In genomic region chr2:219173176-219173575, GRCh38 we compare ENCODE assay signal across 16 cellular contexts.
"Had no signal": no experiment of that assay in that cellular context is flagged by ENCODE, and none has a peak within 500 bp of the region (broad histone marks: within the 10 kb centered on the region; RNA-seq: fewer than 3 reads in every experiment).

No MANE protein-coding gene starts in this region.

- H3K9me3 ChIP-seq: body of pancreas, right atrium auricular region, SK-N-SH, testis had no signal

- H3K4me3 Mint-ChIP-seq: activated B cell treated with CpG ODN at 0.5 μM for 24 hours; activated naive CD8-positive, alpha-beta T cell treated with anti-CD3 and anti-CD28 coated beads for 36 hours; activated T-cell treated with anti-CD3 and anti-CD28 coated beads, Interleukin-2, amount 50 U/mL, for 72 hours; neural progenitor cell; type B pancreatic cell had no signal

- H3K4me3 ChIP-seq: body of pancreas, neural progenitor cell, right atrium auricular region, testis had no signal

- H3K27me3 Mint-ChIP-seq: activated B cell treated with CpG ODN at 0.5 μM for 24 hours; activated naive CD8-positive, alpha-beta T cell treated with anti-CD3 and anti-CD28 coated beads for 36 hours; progenitor cell of endocrine pancreas; type B pancreatic cell had no signal

- ATAC-seq: activated T-cell treated with anti-CD3 and anti-CD28 coated beads, Interleukin-2, amount 50 U/mL, for 72 hours; body of pancreas; left ventricle myocardium superior had no signal

- H3K27me3 ChIP-seq: body of pancreas, neural progenitor cell, right atrium auricular region, testis had no signal

- H3K9me3 Mint-ChIP-seq: activated B cell treated with CpG ODN at 0.5 μM for 24 hours; activated naive CD8-positive, alpha-beta T cell treated with anti-CD3 and anti-CD28 coated beads for 36 hours; activated T-cell treated with anti-CD3 and anti-CD28 coated beads, Interleukin-2, amount 50 U/mL, for 72 hours; neural progenitor cell; type B pancreatic cell had no signal

- H3K27ac Mint-ChIP-seq: activated naive CD8-positive, alpha-beta T cell treated with anti-CD3 and anti-CD28 coated beads for 36 hours; neural progenitor cell; progenitor cell of endocrine pancreas; type B pancreatic cell had no signal

- DNase-seq: activated B cell treated with CpG ODN at 0.5 μM for 24 hours; activated CD4-positive, alpha-beta T cell treated with anti-CD3 and anti-CD28 coated beads, Interleukin-2, amount 50 U/mL, for 4 hours; activated gamma-delta T cell; activated naive CD8-positive, alpha-beta T cell treated with anti-CD3 and anti-CD28 coated beads for 36 hours; activated T-cell treated with anti-CD3 and anti-CD28 coated beads, Interleukin-2, amount 50 U/mL, for 72 hours; body of pancreas; foreskin fibroblast; left ventricle myocardium superior; SK-N-SH; stimulated activated CD4-positive, alpha-beta T cell treated with anti-CD3 and anti-CD28 coated beads, Interleukin-2, amount 100 ng/mL, for 24 hours; T-helper 9 cell had no signal

- H3K36me3 ChIP-seq: neural progenitor cell had no signal

- H3K27ac ChIP-seq: body of pancreas, neural progenitor cell, right atrium auricular region, testis had no signal
